ENCODE assay signal across 1 cellular context in the genomic region with DNA sequence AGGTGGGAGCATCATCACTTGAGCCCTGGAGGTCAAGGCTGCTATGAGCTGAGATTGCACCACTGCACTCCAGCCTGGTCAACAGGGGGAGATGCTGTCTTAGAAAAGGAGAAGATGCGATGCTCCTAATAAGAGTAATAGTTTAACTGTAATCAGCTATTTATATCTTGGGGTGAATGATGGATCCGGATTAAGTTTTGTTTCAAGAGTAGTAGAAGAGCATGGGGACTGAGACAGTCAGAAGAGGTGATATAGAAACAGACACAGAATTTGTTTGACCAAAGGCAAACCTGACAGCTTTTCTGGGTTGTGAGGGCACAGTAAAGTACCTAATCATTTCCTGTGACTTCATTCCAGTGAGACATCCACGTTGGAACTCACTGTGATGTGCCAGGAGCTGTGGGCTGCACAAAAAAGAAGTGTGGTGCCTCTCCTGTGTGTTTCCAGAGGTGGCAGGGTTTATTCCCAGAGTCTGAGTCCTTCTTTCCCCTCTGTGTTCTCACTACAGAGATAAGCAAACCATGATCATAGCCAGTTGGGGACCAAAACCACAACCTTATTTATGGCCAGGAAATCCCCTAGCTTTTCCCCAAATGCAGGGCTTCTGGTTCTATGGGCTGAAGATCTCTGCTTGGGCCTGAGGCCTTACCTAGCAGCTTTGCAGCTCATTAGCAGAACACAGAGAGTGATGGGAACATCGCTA.
TF ChIP-seq lines count a peak whose summit lies in the region.

No MANE protein-coding gene starts in this region.

TF ChIP-seq in GM23338, 12 proteins besides CTCF, POLR2A, EP300 and RAD21 (continued from another document):
- TF ChIP-seq STAT1 (IDR thresholded peaks at IDR 0.05; ENCODE audit: unreplicated experiment) (no peak), ZNF114 (CRISPR knock-in tag; IDR thresholded peaks at IDR 0.05) (no peak), ZNF331 (CRISPR knock-in tag; IDR thresholded peaks at IDR 0.05; ENCODE audit: low read depth) (no peak)
- TF ChIP-seq, protein P1, sequence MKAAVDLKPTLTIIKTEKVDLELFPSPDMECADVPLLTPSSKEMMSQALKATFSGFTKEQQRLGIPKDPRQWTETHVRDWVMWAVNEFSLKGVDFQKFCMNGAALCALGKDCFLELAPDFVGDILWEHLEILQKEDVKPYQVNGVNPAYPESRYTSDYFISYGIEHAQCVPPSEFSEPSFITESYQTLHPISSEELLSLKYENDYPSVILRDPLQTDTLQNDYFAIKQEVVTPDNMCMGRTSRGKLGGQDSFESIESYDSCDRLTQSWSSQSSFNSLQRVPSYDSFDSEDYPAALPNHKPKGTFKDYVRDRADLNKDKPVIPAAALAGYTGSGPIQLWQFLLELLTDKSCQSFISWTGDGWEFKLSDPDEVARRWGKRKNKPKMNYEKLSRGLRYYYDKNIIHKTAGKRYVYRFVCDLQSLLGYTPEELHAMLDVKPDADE (IDR thresholded peaks at IDR 0.05): no peak
